In genomic region chr22:26302726-26303125, GRCh38 we compare ENCODE assay signal across 16 cellular contexts.
A peak's percentile ranks its signal among the peaks of the same experiment; 100 is the strongest.
DNase-seq lines count a peak whose midpoint lies in the region; ATAC-seq and TF ChIP-seq lines count a peak whose summit lies in the region.
"Had no signal": no experiment of that assay in that cellular context is flagged by ENCODE, and none has a peak within 500 bp of the region (broad histone marks: within the 10 kb centered on the region; RNA-seq: fewer than 3 reads in every experiment).

No MANE protein-coding gene starts in this region.

- DNase-seq in DMS 273 (lab: John Stamatoyannopoulos, UW; ENCODE audit: unreplicated experiment), result peak; percentile 12
- no peak for DNase-seq in DMS 273 treated with DMSO at 0.1 percent for 48 hours (lab: John Stamatoyannopoulos, UW)
- DNase-seq in cerebellar cortex (ENCODE audit: low spot score), result peak; percentile 94
- no peak for DNase-seq in nephron progenitor cell
- DNase-seq in left ventricle myocardium superior, result no peak
- DNase-seq in activated CD4-positive, alpha-beta T cell treated with anti-CD3 and anti-CD28 coated beads, Interleukin-2, amount 50 U/mL, for 1 hour, result no peak
- DNase-seq: Caco-2; CD4-positive, CD25-positive, alpha-beta regulatory T cell; CD8-positive, alpha-beta T cell; DMS53; DMS79 treated with DMSO at 0.1 percent for 48 hours; GM23248; H7; HCEC 1CT had no signal

- no peak for TF ChIP-seq CTCF in nephron progenitor cell (IDR thresholded peaks at IDR 0.05)

- H3K9me3 Mint-ChIP-seq in nephron progenitor cell, result no peaks in the 10 kb centered on the region
- H3K9me3 Mint-ChIP-seq: CD8-positive, alpha-beta T cell had no signal

- no peaks in the 10 kb centered on the region for H3K4me1 Mint-ChIP-seq in nephron progenitor cell
- H3K4me1 Mint-ChIP-seq: B cell; CD4-positive, CD25-positive, alpha-beta regulatory T cell had no signal

- intact Hi-C loops in left ventricle myocardium superior (cut with micrococcal nuclease), result no loop called here

- ATAC-seq in GM18511 (IDR thresholded peaks at IDR 0.05; ENCODE audit: unreplicated experiment), result no peak
- ATAC-seq in left ventricle myocardium superior, result no peak
- ATAC-seq: CD8-positive, alpha-beta T cell had no signal

- H3K4me3 Mint-ChIP-seq in nephron progenitor cell, result no peak overlapping the region
- H3K4me3 Mint-ChIP-seq: B cell; CD4-positive, CD25-positive, alpha-beta regulatory T cell; CD8-positive, alpha-beta T cell had no signal

- peak overlapping the region; percentile 14 for H3K27ac Mint-ChIP-seq in nephron progenitor cell
- H3K27ac Mint-ChIP-seq: B cell; CD4-positive, CD25-positive, alpha-beta regulatory T cell; CD8-positive, alpha-beta T cell had no signal

- peaks cover 9% of the 10 kb centered on the region for H3K27me3 Mint-ChIP-seq in nephron progenitor cell (ENCODE audit: low read depth, poor library complexity)

- no peaks in the 10 kb centered on the region for H3K36me3 Mint-ChIP-seq in nephron progenitor cell (ENCODE audit: low read depth)
- H3K36me3 Mint-ChIP-seq: CD4-positive, CD25-positive, alpha-beta regulatory T cell; CD8-positive, alpha-beta T cell had no signal

Comparison
In these comparisons a context has a peak if more than half of its experiments do, and no peak if none do; other contexts are left out.
1. DNase-seq: peak in DMS 273 (single experiment) and cerebellar cortex (single experiment); none in DMS 273 treated with DMSO at 0.1 percent for 48 hours (single experiment), nephron progenitor cell (single experiment), left ventricle myocardium superior (single experiment) and activated CD4-positive, alpha-beta T cell treated with anti-CD3 and anti-CD28 coated beads, Interleukin-2, amount 50 U/mL, for 1 hour (single experiment).